ENCODE assay signal across 11 cellular contexts in the genomic region with DNA sequence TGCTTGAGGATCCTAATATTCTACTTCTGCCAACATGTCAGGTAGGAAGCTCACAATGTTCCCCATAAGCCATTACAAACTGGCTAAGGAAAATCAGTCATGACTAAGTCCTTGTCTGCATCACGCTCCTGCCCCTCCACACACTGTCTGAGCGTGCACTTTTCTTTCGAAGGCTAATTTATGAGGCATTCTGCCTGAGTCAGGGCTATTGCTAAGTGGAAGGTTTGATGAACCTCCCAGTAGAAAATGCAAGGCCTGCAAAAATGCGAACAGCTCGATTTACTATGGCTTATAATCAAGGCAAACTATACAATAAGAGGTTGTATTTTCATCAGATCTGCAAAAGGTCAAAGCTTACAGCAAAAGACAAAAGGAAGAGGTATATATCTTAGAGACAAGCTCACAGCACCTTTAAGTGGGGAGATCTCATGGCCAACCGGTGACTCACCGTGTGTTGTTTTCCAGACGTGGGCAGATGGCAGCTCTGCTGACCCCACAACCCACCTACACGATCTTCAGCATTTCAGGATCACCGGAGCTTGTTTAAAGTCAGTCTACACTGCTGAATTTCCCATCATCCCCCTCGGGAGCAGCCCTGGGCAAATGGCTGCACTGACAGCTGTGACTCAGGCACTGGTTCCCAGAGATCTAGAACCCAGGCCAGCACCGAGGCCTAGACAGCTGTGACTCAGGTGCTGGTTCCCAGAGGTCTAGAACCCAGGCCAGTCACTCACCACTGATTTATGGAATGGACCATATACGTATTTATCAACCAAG. TPM values are rescaled to one million over a fixed set of nuclear protein-coding genes. Genes with fewer than 3 reads are reported as not detected.
DNase-seq lines count a peak whose midpoint lies in the region; ATAC-seq, FAIRE-seq and TF ChIP-seq lines count a peak whose summit lies in the region.
"Had no signal": no experiment of that assay in that cellular context is flagged by ENCODE, and none has a peak within 500 bp of the region (broad histone marks: within the 10 kb centered on the region; RNA-seq: fewer than 3 reads in every experiment).

No MANE protein-coding gene starts in this region.

- peaks cover 27 to 44% of the 10 kb centered on the region in 2 donors for H3K36me3 Mint-ChIP-seq in stimulated activated naive B cell treated with anti-CD40 and anti-IgM and Interleukin-4, amounts not matched to agents 10 μg/mL and 1 μg/mL and 100 μg/mL, for 72 hours

- peaks cover 4 to 30% of the 10 kb centered on the region in 2 donors for H3K4me1 Mint-ChIP-seq in stimulated activated naive B cell treated with anti-CD40 and anti-IgM and Interleukin-4, amounts not matched to agents 10 μg/mL and 1 μg/mL and 100 μg/mL, for 72 hours

- no peak for TF ChIP-seq RAD21 in SK-N-SH (IDR thresholded peaks at IDR 0.05; ENCODE audit: low read length)

- no peaks in the 10 kb centered on the region for H3K9me3 ChIP-seq in SK-N-SH
- H3K9me3 ChIP-seq: thyroid gland had no signal

- no peak overlapping the region for H2AFZ ChIP-seq in SK-N-SH (ENCODE audit: low read depth)

- no peaks in the 10 kb centered on the region for H3K27me3 ChIP-seq in SK-N-SH (ENCODE audit: insufficient read depth)
- no peaks in the 10 kb centered on the region for H3K27me3 ChIP-seq in foreskin keratinocyte
- H3K27me3 ChIP-seq: thyroid gland had no signal

- no peak for TF ChIP-seq EP300 in SK-N-SH (IDR thresholded peaks at IDR 0.05; ENCODE audit: borderline replicate concordance in 1 of 2, low read depth in 1 of 2, low read length in 1 of 2)

- no peak for FAIRE-seq in D721Med (lab: Jason Lieb, UNC)

- peaks cover 15% of the 10 kb centered on the region for H3F3A ChIP-seq in SK-N-SH (replicated peaks; ENCODE audit: insufficient read depth)

- peak; percentile 49 for DNase-seq in activated CD8-positive, alpha-beta memory T cell treated with anti-CD3 and anti-CD28 coated beads, Interleukin-2, amount 50 U/mL, for 48 hours
- DNase-seq in activated CD8-positive, alpha-beta memory T cell treated with anti-CD3 and anti-CD28 coated beads for 24 hours = no peak
- DNase-seq in SK-N-SH (no peak), foreskin keratinocyte (peak in 1 of 2 donors; percentile 42), D721Med (ENCODE audit: insufficient read length, low spot score) (no peak), COR-L47 (lab: John Stamatoyannopoulos, UW) (no peak)
- no peak for DNase-seq in stimulated activated naive B cell treated with anti-CD40 and anti-IgM and Interleukin-4, amounts not matched to agents 10 μg/mL and 1 μg/mL and 100 μg/mL, for 72 hours
- DNase-seq: NCI-H526, T-helper 9 cell, thyroid gland had no signal

- POLR2A ChIA-PET in SK-N-SH (lab: Yijun Ruan, JAX) = no interaction called here

- CTCF ChIA-PET in SK-N-SH (lab: Yijun Ruan, JAX) = interaction anchor here (1.0 to 2.2 kb wide), 4 partner anchors 9 to 415 kb away, joined by 3 to 5 read pairs (median 4); no protein-coding TSS in a partner anchor

- H4K20me1 ChIP-seq in SK-N-SH (ENCODE audit: insufficient read depth) = no peaks in the 10 kb centered on the region; the same call in 1 of the 2 replicates

- no peak overlapping the region for H3K4me3 Mint-ChIP-seq in stimulated activated naive B cell treated with anti-CD40 and anti-IgM and Interleukin-4, amounts not matched to agents 10 μg/mL and 1 μg/mL and 100 μg/mL, for 72 hours

- no peak overlapping the region for H3K4me3 ChIP-seq in SK-N-SH (ENCODE audit: low read depth in 2 of 2, low read length in 1 of 2)
- H3K4me3 ChIP-seq: thyroid gland had no signal

- H3K4me1 ChIP-seq in SK-N-SH (ENCODE audit: control insufficient read depth in 1 of 2, insufficient read depth in 2 of 2, low read depth in 1 of 2, low read length in 1 of 2) (no peaks in the 10 kb centered on the region; a peak in 1 of 4 replicates), foreskin keratinocyte (no peaks in the 10 kb centered on the region)
- H3K4me1 ChIP-seq: thyroid gland had no signal

- H3K27ac ChIP-seq in SK-N-SH (ENCODE audit: low read depth in 2 of 2, low read length in 1 of 2) = peak overlapping the region in 1 of 2 experiments; percentile 35; a peak in 2 of 4 replicates
- H3K27ac ChIP-seq in foreskin keratinocyte = no peak overlapping the region
- H3K27ac ChIP-seq: thyroid gland had no signal

- H3K36me3 ChIP-seq in SK-N-SH (replicated peaks in 1 of 2; ENCODE audit: control insufficient read depth in 1 of 2, insufficient read depth in 2 of 2, low read length in 1 of 2) = peaks cover 17 to 24% of the 10 kb centered on the region in 2 experiments
- H3K36me3 ChIP-seq: thyroid gland had no signal

- H3K9me3 Mint-ChIP-seq in stimulated activated naive B cell treated with anti-CD40 and anti-IgM and Interleukin-4, amounts not matched to agents 10 μg/mL and 1 μg/mL and 100 μg/mL, for 72 hours = peaks cover 3 to 9% of the 10 kb centered on the region in 2 donors

- peak; percentile 60 for ATAC-seq in foreskin keratinocyte
- peak; percentile 16 to 46 for ATAC-seq in stimulated activated naive B cell treated with anti-CD40 and anti-IgM and Interleukin-4, amounts not matched to agents 10 μg/mL and 1 μg/mL and 100 μg/mL, for 72 hours (replicated peaks)
- ATAC-seq in HG03175 (IDR thresholded peaks at IDR 0.05; ENCODE audit: unreplicated experiment) = no peak

- no peak overlapping the region for H3K9ac ChIP-seq in SK-N-SH

- H3K9me2 ChIP-seq in SK-N-SH = no peaks in the 10 kb centered on the region

- no peak overlapping the region for H3K4me2 ChIP-seq in SK-N-SH

- 57% methylated on average over 13 of the region's 13 CpGs for WGBS in SK-N-SH (ENCODE audit: low lambda C conversion rate)

- peaks cover 4% of the 10 kb centered on the region; the same call in 1 of the 2 replicates for H3K79me2 ChIP-seq in SK-N-SH (ENCODE audit: insufficient read depth)

- H3K27me3 Mint-ChIP-seq in stimulated activated naive B cell treated with anti-CD40 and anti-IgM and Interleukin-4, amounts not matched to agents 10 μg/mL and 1 μg/mL and 100 μg/mL, for 72 hours = no peaks in the 10 kb centered on the region

- H3K27ac Mint-ChIP-seq in stimulated activated naive B cell treated with anti-CD40 and anti-IgM and Interleukin-4, amounts not matched to agents 10 μg/mL and 1 μg/mL and 100 μg/mL, for 72 hours = no peak overlapping the region

- TF ChIP-seq CTCF in SK-N-SH (IDR thresholded peaks at IDR 0.05) (no peak), foreskin keratinocyte (conservative IDR thresholded peaks at IDR 0.05) (no peak), D721Med (IDR thresholded peaks at IDR 0.05; ENCODE audit: insufficient read depth, missing control alignments) (no peak)

TF ChIP-seq in SK-N-SH, 30 proteins besides CTCF, POLR2A, EP300 and RAD21 (continues in another document):
- no peak for TF ChIP-seq EZH2phosphoT487 (IDR thresholded peaks at IDR 0.05; ENCODE audit: borderline replicate concordance, low read depth)
- TF ChIP-seq, protein P1, sequence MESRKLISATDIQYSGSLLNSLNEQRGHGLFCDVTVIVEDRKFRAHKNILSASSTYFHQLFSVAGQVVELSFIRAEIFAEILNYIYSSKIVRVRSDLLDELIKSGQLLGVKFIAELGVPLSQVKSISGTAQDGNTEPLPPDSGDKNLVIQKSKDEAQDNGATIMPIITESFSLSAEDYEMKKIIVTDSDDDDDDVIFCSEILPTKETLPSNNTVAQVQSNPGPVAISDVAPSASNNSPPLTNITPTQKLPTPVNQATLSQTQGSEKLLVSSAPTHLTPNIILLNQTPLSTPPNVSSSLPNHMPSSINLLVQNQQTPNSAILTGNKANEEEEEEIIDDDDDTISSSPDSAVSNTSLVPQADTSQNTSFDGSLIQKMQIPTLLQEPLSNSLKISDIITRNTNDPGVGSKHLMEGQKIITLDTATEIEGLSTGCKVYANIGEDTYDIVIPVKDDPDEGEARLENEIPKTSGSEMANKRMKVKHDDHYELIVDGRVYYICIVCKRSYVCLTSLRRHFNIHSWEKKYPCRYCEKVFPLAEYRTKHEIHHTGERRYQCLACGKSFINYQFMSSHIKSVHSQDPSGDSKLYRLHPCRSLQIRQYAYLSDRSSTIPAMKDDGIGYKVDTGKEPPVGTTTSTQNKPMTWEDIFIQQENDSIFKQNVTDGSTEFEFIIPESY (IDR thresholded peaks at IDR 0.05; ENCODE audit: borderline replicate concordance, low read depth) = no peak
- TF ChIP-seq RFX5 (IDR thresholded peaks at IDR 0.05; ENCODE audit: low read length) = no peak
- TF ChIP-seq FOXM1 (IDR thresholded peaks at IDR 0.05; ENCODE audit: low read depth) = no peak
- peak; percentile 17; the same call in 1 of the 2 replicates for TF ChIP-seq FOSL2 (IDR thresholded peaks at IDR 0.05; ENCODE audit: borderline replicate concordance, low read depth)
- TF ChIP-seq NRF1 (IDR thresholded peaks at IDR 0.05; ENCODE audit: low read depth, low read length) = no peak
- TF ChIP-seq, protein P2, sequence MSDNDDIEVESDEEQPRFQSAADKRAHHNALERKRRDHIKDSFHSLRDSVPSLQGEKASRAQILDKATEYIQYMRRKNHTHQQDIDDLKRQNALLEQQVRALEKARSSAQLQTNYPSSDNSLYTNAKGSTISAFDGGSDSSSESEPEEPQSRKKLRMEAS (IDR thresholded peaks at IDR 0.05; ENCODE audit: low read depth) = peak; percentile 71
- no peak for TF ChIP-seq RXRA (IDR thresholded peaks at IDR 0.05; ENCODE audit: borderline replicate concordance, low read depth)
- peak; percentile 31; the same call in 1 of the 2 replicates for TF ChIP-seq TCF12 (IDR thresholded peaks at IDR 0.05)
- peak; percentile 14; the same call in 1 of the 2 replicates for TF ChIP-seq JUND (IDR thresholded peaks at IDR 0.05)
- no peak for TF ChIP-seq SIN3A (IDR thresholded peaks at IDR 0.05; ENCODE audit: borderline replicate concordance, low read depth, low read length)
- TF ChIP-seq POLR2AphosphoS5 (IDR thresholded peaks at IDR 0.05; ENCODE audit: low read depth, low read length) = no peak
- no peak for TF ChIP-seq GATA2 (CRISPR knock-in tag; IDR thresholded peaks at IDR 0.05)
- TF ChIP-seq NFIC (IDR thresholded peaks at IDR 0.05; ENCODE audit: borderline replicate concordance) = no peak
- TF ChIP-seq MXI1 (IDR thresholded peaks at IDR 0.05; ENCODE audit: low read depth, low read length) = no peak
- TF ChIP-seq RCOR1 (IDR thresholded peaks at IDR 0.05; ENCODE audit: low read length) = no peak

RNA-seq across cellular contexts. Expression of gene MEAK7, which starts 26.1 kb away (rescaled TPM):
- 11.9 and 19.0 TPM in 2 replicates for polyA plus RNA-seq in SK-N-SH (2012; rRNA removed)
- polyA plus RNA-seq in SK-N-SH (2012; cell fraction: cytosol; rRNA removed) = 9.7 and 12.5 TPM in 2 replicates
- polyA plus RNA-seq in SK-N-SH (2012; cell fraction: nucleus; rRNA removed) = 23.7 and 24.7 TPM in 2 replicates
- 64.9 and 77.9 TPM in 2 replicates for total RNA-seq in foreskin keratinocyte
- 42.9 and 44.8 TPM in 2 replicates for polyA plus RNA-seq in foreskin keratinocyte
